In genomic region chr15:54088837-54089236, GRCh38 we compare ENCODE assay signal across 10 cellular contexts.
"Had no signal": no experiment of that assay in that cellular context is flagged by ENCODE, and none has a peak within 500 bp of the region (broad histone marks: within the 10 kb centered on the region; RNA-seq: fewer than 3 reads in every experiment).

No MANE protein-coding gene starts in this region.

- H3K36me3 ChIP-seq: HAP-1 had no signal

- H3K4me2 ChIP-seq: GM23338 had no signal

- ATAC-seq: GM23338, HCT116, HepG2 had no signal

- H3K27ac ChIP-seq: HL-60 had no signal

- H2AFZ ChIP-seq: GM23338 had no signal

- DNase-seq: H7, HFFc6, KBM-7 had no signal

- H3K9me3 ChIP-seq: HAP-1 had no signal

- FAIRE-seq: H1, HepG2 had no signal

- H3K4me3 Mint-ChIP-seq: GM23338, HFFc6, IgD-negative memory B cell had no signal

- H3K4me3 ChIP-seq: GM23338, HAP-1 had no signal

- H3K27ac Mint-ChIP-seq: GM23338, HFFc6, IgD-negative memory B cell had no signal

- H3K9me3 Mint-ChIP-seq: IgD-negative memory B cell had no signal

- H3K4me1 Mint-ChIP-seq: GM23338, IgD-negative memory B cell had no signal

- H3K4me1 ChIP-seq: HAP-1 had no signal
